Comparison of ENCODE assay signal across 8 cellular contexts in genomic region chrX:77894921-77895886, GRCh38. TPM values are rescaled to one million over a fixed set of nuclear protein-coding genes. Genes with fewer than 3 reads are reported as not detected.
DNase-seq lines count a peak whose midpoint lies in the region; ATAC-seq, FAIRE-seq and TF ChIP-seq lines count a peak whose summit lies in the region.

MAGT1 (minus strand) TSS chrX:77895435; CDS start chrX:77895410, 25 bp downstream.

- H3K27ac Mint-ChIP-seq in activated T-cell treated with anti-CD3 and anti-CD28 coated beads, Interleukin-2, amount 50 U/mL, for 72 hours, result peak within 1 kb of the TSS; percentile 100

- H3K4me1 ChIP-seq in esophagus muscularis mucosa (peaks cover 0 to 34% (median 13%) of the 10 kb centered on the region in 4 donors), muscle layer of duodenum (ENCODE audit: control insufficient read depth in 1 of 2, insufficient read depth in 2 of 2, low read length in 2 of 2) (peaks cover 0 to 5% of the 10 kb centered on the region in 2 donors)

- TF ChIP-seq POLR2A in esophagus muscularis mucosa (IDR thresholded peaks at IDR 0.05; ENCODE audit: low read depth), result peak; percentile 78

- H3K4me3 Mint-ChIP-seq in activated T-cell treated with anti-CD3 and anti-CD28 coated beads, Interleukin-2, amount 50 U/mL, for 72 hours, result peak within 1 kb of the TSS; percentile 90 to 100

- TF ChIP-seq CTCF in esophagus muscularis mucosa (IDR thresholded peaks at IDR 0.05), result no peak

- peak; percentile 81 for DNase-seq in DMS79 (lab: John Stamatoyannopoulos, UW)
- DNase-seq in RCC 7860 (ENCODE audit: low spot score), result peak; percentile 93
- peak; percentile 86 to 92 for DNase-seq in activated T-cell treated with anti-CD3 and anti-CD28 coated beads, Interleukin-2, amount 50 U/mL, for 72 hours
- DNase-seq in esophagus muscularis mucosa (ENCODE audit: extremely low spot score), result peak; percentile 97
- DNase-seq in stimulated activated CD8-positive, alpha-beta memory T cell treated with anti-CD3 and anti-CD28 coated beads, Interleukin-7, amount 100 ng/mL, for 4 hours (ENCODE audit: low read depth in 2 of 2), result peak; percentile 86 to 88

- peak; percentile 97 for FAIRE-seq in RCC 7860 (lab: Jason Lieb, UNC)

- intact Hi-C loops in esophagus muscularis mucosa (cut with DNase I), result loop anchor here (10.0 kb wide), 1 partner anchor 110 kb away; the partner anchor contains the start of gene ATRX

- H3K9me3 ChIP-seq in KOPT-K1 (ENCODE audit: insufficient read depth, low read length, poor library complexity, severe bottlenecking), result no peaks in the 10 kb centered on the region
- H3K9me3 ChIP-seq in esophagus muscularis mucosa, result no peaks in the 10 kb centered on the region
- no peaks in the 10 kb centered on the region for H3K9me3 ChIP-seq in muscle layer of duodenum (ENCODE audit: control insufficient read depth in 1 of 2, low read length in 2 of 2)

- WGBS in esophagus muscularis mucosa, result 44% methylated on average over 49 of the region's 49 CpGs

- no peak for TF ChIP-seq EP300 in esophagus muscularis mucosa (IDR thresholded peaks at IDR 0.05)

- peak within 1 kb of the TSS; percentile 60 to 74 (median 68) for H3K4me3 ChIP-seq in esophagus muscularis mucosa
- peak within 1 kb of the TSS; percentile 79 to 86 for H3K4me3 ChIP-seq in muscle layer of duodenum (ENCODE audit: low read depth in 1 of 2, low read length in 2 of 2)

- ATAC-seq in GM21786 (IDR thresholded peaks at IDR 0.05; ENCODE audit: unreplicated experiment), result peak; percentile 87
- peak; percentile 94 to 95 for ATAC-seq in activated T-cell treated with anti-CD3 and anti-CD28 coated beads, Interleukin-2, amount 50 U/mL, for 72 hours (replicated peaks in 1 of 2)

- no peaks in the 10 kb centered on the region for H3K9me3 Mint-ChIP-seq in activated T-cell treated with anti-CD3 and anti-CD28 coated beads, Interleukin-2, amount 50 U/mL, for 72 hours

- H3K27me3 Mint-ChIP-seq in activated T-cell treated with anti-CD3 and anti-CD28 coated beads, Interleukin-2, amount 50 U/mL, for 72 hours (ENCODE audit: low read depth), result no peaks in the 10 kb centered on the region

- H3K27ac ChIP-seq in KOPT-K1 (ENCODE audit: low read depth, low read length, poor library complexity, severe bottlenecking) (peak within 1 kb of the TSS; percentile 82), esophagus muscularis mucosa (replicated peaks in 1 of 4) (peak within 1 kb of the TSS; percentile 90 to 93 (median 92)), muscle layer of duodenum (ENCODE audit: low read length) (peak within 1 kb of the TSS; percentile 99)

- H3K27me3 ChIP-seq in esophagus muscularis mucosa, result no peaks in the 10 kb centered on the region
- H3K27me3 ChIP-seq in muscle layer of duodenum (ENCODE audit: low read depth, low read length), result no peaks in the 10 kb centered on the region

- H3K4me1 Mint-ChIP-seq in activated T-cell treated with anti-CD3 and anti-CD28 coated beads, Interleukin-2, amount 50 U/mL, for 72 hours (ENCODE audit: low read depth), result peaks cover 24% of the 10 kb centered on the region

- peaks cover 9 to 12% of the 10 kb centered on the region in 2 donors for H3K36me3 Mint-ChIP-seq in activated T-cell treated with anti-CD3 and anti-CD28 coated beads, Interleukin-2, amount 50 U/mL, for 72 hours (ENCODE audit: insufficient read depth in 2 of 2)

- H3K36me3 ChIP-seq in KOPT-K1 (ENCODE audit: insufficient read depth, low read length) (0 out of 2 replicates have a peak, but pooled peaks cover 6% of the 10 kb centered on the region), esophagus muscularis mucosa (no peaks in the 10 kb centered on the region), muscle layer of duodenum (ENCODE audit: control insufficient read depth in 1 of 2, insufficient read depth in 2 of 2, low read length in 2 of 2) (no peaks in the 10 kb centered on the region)

RNA-seq across cellular contexts. Expression of gene MAGT1, which starts in this region (rescaled TPM):
- 10 to 100 TPM; 29.6 to 35.0 TPM for total RNA-seq in activated T-cell treated with anti-CD3 and anti-CD28 coated beads, Interleukin-2, amount 50 U/mL, for 72 hours
- total RNA-seq in esophagus muscularis mucosa, result 10 to 100 TPM; 20.8 to 33.0 (median 26.8) TPM

Comparison
In these comparisons a context has a peak if more than half of its experiments do, and no peak if none do; other contexts are left out.
1. Peak in every context shown above with its lines: DNase-seq, ATAC-seq, H3K4me3 ChIP-seq and H3K27ac ChIP-seq.